In the genomic region with DNA sequence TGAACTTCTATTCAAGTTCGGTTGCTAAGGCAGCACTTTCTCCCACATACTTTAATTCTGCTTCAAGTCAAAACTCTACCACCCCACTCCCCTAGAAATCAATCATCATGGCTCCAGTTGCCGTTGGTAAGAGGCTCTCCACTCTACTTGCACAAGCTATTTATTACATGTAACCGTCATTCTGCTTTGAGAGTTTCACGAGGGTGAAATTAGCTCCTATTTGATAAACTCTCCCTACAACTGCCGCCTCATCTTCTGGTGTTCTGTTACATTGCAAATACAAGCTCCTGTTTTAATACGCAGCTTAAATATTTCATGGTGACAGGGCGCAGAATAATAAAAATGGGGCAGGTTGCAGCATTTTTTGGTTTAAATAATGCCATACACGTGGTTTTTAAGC, we compare ENCODE assay signal across 23 cellular contexts. TPM values are rescaled to one million over a fixed set of nuclear protein-coding genes. Genes with fewer than 3 reads are reported as not detected.
DNase-seq lines count a peak whose midpoint lies in the region; ATAC-seq and TF ChIP-seq lines count a peak whose summit lies in the region.
"Had no signal": no experiment of that assay in that cellular context is flagged by ENCODE, and none has a peak within 500 bp of the region (broad histone marks: within the 10 kb centered on the region; RNA-seq: fewer than 3 reads in every experiment).

No MANE protein-coding gene starts in this region.

- H3K27me3 ChIP-seq in esophagus squamous epithelium: no peaks in the 10 kb centered on the region
- H3K27me3 ChIP-seq: left lung, Peyer's patch, SJCRH30 had no signal

- peaks cover 15% of the 10 kb centered on the region for H3K4me1 ChIP-seq in HEK293 (ENCODE audit: control insufficient read depth, insufficient read depth, low read length)
- H3K4me1 ChIP-seq in esophagus squamous epithelium: peaks cover 8 to 100% (median 49%) of the 10 kb centered on the region in 3 donors
- H3K4me1 ChIP-seq: left lung, SJCRH30 had no signal

- DNase-seq in NCI-H1417 (lab: John Stamatoyannopoulos, UW): peak; percentile 18 to 83 (median 72)
- no peak for DNase-seq in NCI-H1417 treated with DMSO at 0.1 percent for 48 hours (lab: John Stamatoyannopoulos, UW)
- DNase-seq in NCI-H510A (lab: John Stamatoyannopoulos, UW): peak; percentile 28
- no peak for DNase-seq in esophagus squamous epithelium (lab: John Stamatoyannopoulos, UW)
- no peak for DNase-seq in COR-L47 (lab: John Stamatoyannopoulos, UW)
- DNase-seq in cerebellar nuclear complex (lab: John Stamatoyannopoulos, UW): no peak
- DNase-seq: activated CD4-positive, alpha-beta T cell treated with anti-CD3 and anti-CD28 coated beads, Interleukin-2, amount 10 ng/mL, durations not matched to agents 7 days and 5 days; activated naive CD4-positive, alpha-beta T cell treated with Interleukin-2 at 50 U/mL for 16 hours; effector memory CD8-positive, alpha-beta T cell; erythroblast; glutamatergic neuron; left lung; mesendoderm; NCI-H2171 treated with DMSO at 0.1 percent for 48 hours; Peyer's patch; SJCRH30; stimulated activated naive B cell treated with anti-CD40 and anti-IgM and Interleukin-4, amounts not matched to agents 10 μg/mL and 1 μg/mL and 100 μg/mL, for 72 hours; substantia nigra; SW 1271; T1000 had no signal

- WGBS in esophagus squamous epithelium, 2 donors: 37 to 54% methylated on average over 8 of the region's 8 CpGs

- H3K36me3 ChIP-seq in HEK293 (ENCODE audit: control insufficient read depth in 2 of 2, insufficient read depth in 1 of 2, low read length in 2 of 2) (no peaks in the 10 kb centered on the region), esophagus squamous epithelium (no peaks in the 10 kb centered on the region)
- H3K36me3 ChIP-seq: left lung, Peyer's patch had no signal

- no peak for TF ChIP-seq POLR2A in esophagus squamous epithelium (IDR thresholded peaks at IDR 0.05)

- POLR2A ChIA-PET in HEK293 (lab: Yijun Ruan, JAX): no interaction called here

- H3K4me3 ChIP-seq in HEK293 (ENCODE audit: low read depth, low read length): no peak overlapping the region
- H3K4me3 ChIP-seq in esophagus squamous epithelium: no peak overlapping the region
- H3K4me3 ChIP-seq: left lung, Peyer's patch, SJCRH30 had no signal

- H3K27ac ChIP-seq in HEK293 (ENCODE audit: extremely low read depth, low read depth, low read length) (no peak overlapping the region), esophagus squamous epithelium (peak overlapping the region; percentile 51 to 80 (median 69))
- H3K27ac ChIP-seq: left lung, Peyer's patch, SJCRH30 had no signal

- ATAC-seq in GM21825 (IDR thresholded peaks at IDR 0.05; ENCODE audit: unreplicated experiment): no peak
- ATAC-seq: effector memory CD8-positive, alpha-beta T cell; left lung; stimulated activated naive B cell treated with anti-CD40 and anti-IgM and Interleukin-4, amounts not matched to agents 10 μg/mL and 1 μg/mL and 100 μg/mL, for 72 hours; WTC11 had no signal

- no peaks in the 10 kb centered on the region for H3K9me3 ChIP-seq in HEK293 (ENCODE audit: control insufficient read depth, insufficient read depth, low read depth, low read length)
- H3K9me3 ChIP-seq in esophagus squamous epithelium: no peaks in the 10 kb centered on the region
- H3K9me3 ChIP-seq: left lung, Peyer's patch, SJCRH30 had no signal

- CTCF ChIA-PET in HEK293 (lab: Yijun Ruan, JAX): interaction anchor here (1.1 kb wide), 1 partner anchor 15 kb away, joined by 3 read pairs; no protein-coding TSS in a partner anchor

- intact Hi-C loops in esophagus squamous epithelium (cut with DNase I): no loop called here

- TF ChIP-seq CTCF in HEK293 (tag by site-specific recombination; IDR thresholded peaks at IDR 0.05) (no peak), esophagus squamous epithelium (IDR thresholded peaks at IDR 0.05) (no peak)

TF ChIP-seq in HEK293, 187 proteins besides CTCF, POLR2A, EP300 and RAD21:
- TF ChIP-seq, protein P1, sequence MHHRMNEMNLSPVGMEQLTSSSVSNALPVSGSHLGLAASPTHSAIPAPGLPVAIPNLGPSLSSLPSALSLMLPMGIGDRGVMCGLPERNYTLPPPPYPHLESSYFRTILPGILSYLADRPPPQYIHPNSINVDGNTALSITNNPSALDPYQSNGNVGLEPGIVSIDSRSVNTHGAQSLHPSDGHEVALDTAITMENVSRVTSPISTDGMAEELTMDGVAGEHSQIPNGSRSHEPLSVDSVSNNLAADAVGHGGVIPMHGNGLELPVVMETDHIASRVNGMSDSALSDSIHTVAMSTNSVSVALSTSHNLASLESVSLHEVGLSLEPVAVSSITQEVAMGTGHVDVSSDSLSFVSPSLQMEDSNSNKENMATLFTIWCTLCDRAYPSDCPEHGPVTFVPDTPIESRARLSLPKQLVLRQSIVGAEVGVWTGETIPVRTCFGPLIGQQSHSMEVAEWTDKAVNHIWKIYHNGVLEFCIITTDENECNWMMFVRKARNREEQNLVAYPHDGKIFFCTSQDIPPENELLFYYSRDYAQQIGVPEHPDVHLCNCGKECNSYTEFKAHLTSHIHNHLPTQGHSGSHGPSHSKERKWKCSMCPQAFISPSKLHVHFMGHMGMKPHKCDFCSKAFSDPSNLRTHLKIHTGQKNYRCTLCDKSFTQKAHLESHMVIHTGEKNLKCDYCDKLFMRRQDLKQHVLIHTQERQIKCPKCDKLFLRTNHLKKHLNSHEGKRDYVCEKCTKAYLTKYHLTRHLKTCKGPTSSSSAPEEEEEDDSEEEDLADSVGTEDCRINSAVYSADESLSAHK (tag by site-specific recombination; IDR thresholded peaks at IDR 0.05): peak; percentile 57; the same call in 1 of the 2 replicates
- TF ChIP-seq ZNF677 (tag by site-specific recombination; IDR thresholded peaks at IDR 0.05): no peak

RNA-seq across cellular contexts. Expression of gene SLC7A1, which starts 28.6 kb away (rescaled TPM):
- total RNA-seq in esophagus squamous epithelium: 100 to 1,000 TPM in 1 of 4 donors, 10 to 100 TPM in 3; 87.5 to 127 (median 93.9) TPM

Comparison
In these comparisons a context has a peak if more than half of its experiments do, and no peak if none do; other contexts are left out.
1. DNase-seq: peak in NCI-H1417 (3 of 3) and NCI-H510A (single experiment); none in NCI-H1417 treated with DMSO at 0.1 percent for 48 hours (single experiment), esophagus squamous epithelium (single experiment), COR-L47 (single experiment) and cerebellar nuclear complex (0 of 2).